Comparison of ENCODE assay signal across 9 cellular contexts in genomic region chr3:177459397-177459796, GRCh38.
DNase-seq lines count a peak whose midpoint lies in the region; ATAC-seq, FAIRE-seq and TF ChIP-seq lines count a peak whose summit lies in the region.
"Had no signal": no experiment of that assay in that cellular context is flagged by ENCODE, and none has a peak within 500 bp of the region (broad histone marks: within the 10 kb centered on the region; RNA-seq: fewer than 3 reads in every experiment).

No MANE protein-coding gene starts in this region.

- H3K4me1 ChIP-seq in mesodermal cell (ENCODE audit: control insufficient read depth, insufficient read depth, low read length, poor library complexity, severe bottlenecking), result peaks cover 21% of the 10 kb centered on the region

- no peaks in the 10 kb centered on the region for H3K36me3 ChIP-seq in mesodermal cell (ENCODE audit: control insufficient read depth, insufficient read depth, low read length)

- no peak for FAIRE-seq in urothelium cell line (lab: Jason Lieb, UNC)

- WGBS in mesodermal cell (ENCODE audit: insufficient coverage in 2 of 2), 2 experiments, result 65 to 90% methylated on average over 2 of the region's 2 CpGs

- DNase-seq in amniotic epithelial cell (ENCODE audit: low read depth), result peak; percentile 98
- peak; percentile 92 for DNase-seq in fibroblast of mammary gland (ENCODE audit: low read depth)
- peak; percentile 50 for DNase-seq in urothelium cell line (ENCODE audit: low spot score)
- DNase-seq in NCI-H187 treated with DMSO at 0.1 percent for 48 hours (lab: John Stamatoyannopoulos, UW), result no peak
- DNase-seq: DND-41, T-cell had no signal

- no peak for ATAC-seq in GM19395 (IDR thresholded peaks at IDR 0.05; ENCODE audit: unreplicated experiment)
- no peak for ATAC-seq in GM21515 (IDR thresholded peaks at IDR 0.05; ENCODE audit: unreplicated experiment)
- ATAC-seq: T-cell had no signal

- peaks cover 13% of the 10 kb centered on the region for H3K9me3 ChIP-seq in mesodermal cell (ENCODE audit: control insufficient read depth, low read length)

- peak overlapping the region; percentile 3 for H3K27ac ChIP-seq in mesodermal cell (ENCODE audit: low read depth, low read length, severe bottlenecking)

- H3K4me3 ChIP-seq in fibroblast of mammary gland (ENCODE audit: control insufficient read depth, low read depth, low read length) (no peak overlapping the region), mesodermal cell (ENCODE audit: extremely low read depth, insufficient read depth, low read length, poor library complexity, severe bottlenecking) (no peak overlapping the region)

- TF ChIP-seq CTCF in fibroblast of mammary gland (conservative IDR thresholded peaks at IDR 0.05; ENCODE audit: control insufficient read depth, insufficient read depth, low read depth, low read length), result no peak
